ENCODE assay signal across 1 cellular context in the genomic region with DNA sequence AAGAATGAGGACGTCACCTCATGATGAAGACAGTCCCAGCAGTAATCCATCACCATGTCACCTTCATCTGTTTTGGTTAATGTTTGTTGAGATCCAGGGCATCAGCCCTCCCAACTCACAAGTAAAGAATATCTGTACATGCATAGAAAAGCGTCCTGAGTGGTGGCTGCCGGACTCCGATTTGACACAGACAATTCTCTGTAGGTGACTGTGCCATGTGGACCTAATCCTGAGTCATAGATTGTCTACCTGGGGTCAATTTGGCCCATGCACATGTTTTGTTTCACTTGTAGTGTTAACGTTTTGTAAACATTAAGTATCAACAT.
TF ChIP-seq lines count a peak whose summit lies in the region.

No MANE protein-coding gene starts in this region.

TF ChIP-seq in GM23338, 12 proteins besides CTCF, POLR2A, EP300 and RAD21 (continued from another document):
- TF ChIP-seq, protein P1, sequence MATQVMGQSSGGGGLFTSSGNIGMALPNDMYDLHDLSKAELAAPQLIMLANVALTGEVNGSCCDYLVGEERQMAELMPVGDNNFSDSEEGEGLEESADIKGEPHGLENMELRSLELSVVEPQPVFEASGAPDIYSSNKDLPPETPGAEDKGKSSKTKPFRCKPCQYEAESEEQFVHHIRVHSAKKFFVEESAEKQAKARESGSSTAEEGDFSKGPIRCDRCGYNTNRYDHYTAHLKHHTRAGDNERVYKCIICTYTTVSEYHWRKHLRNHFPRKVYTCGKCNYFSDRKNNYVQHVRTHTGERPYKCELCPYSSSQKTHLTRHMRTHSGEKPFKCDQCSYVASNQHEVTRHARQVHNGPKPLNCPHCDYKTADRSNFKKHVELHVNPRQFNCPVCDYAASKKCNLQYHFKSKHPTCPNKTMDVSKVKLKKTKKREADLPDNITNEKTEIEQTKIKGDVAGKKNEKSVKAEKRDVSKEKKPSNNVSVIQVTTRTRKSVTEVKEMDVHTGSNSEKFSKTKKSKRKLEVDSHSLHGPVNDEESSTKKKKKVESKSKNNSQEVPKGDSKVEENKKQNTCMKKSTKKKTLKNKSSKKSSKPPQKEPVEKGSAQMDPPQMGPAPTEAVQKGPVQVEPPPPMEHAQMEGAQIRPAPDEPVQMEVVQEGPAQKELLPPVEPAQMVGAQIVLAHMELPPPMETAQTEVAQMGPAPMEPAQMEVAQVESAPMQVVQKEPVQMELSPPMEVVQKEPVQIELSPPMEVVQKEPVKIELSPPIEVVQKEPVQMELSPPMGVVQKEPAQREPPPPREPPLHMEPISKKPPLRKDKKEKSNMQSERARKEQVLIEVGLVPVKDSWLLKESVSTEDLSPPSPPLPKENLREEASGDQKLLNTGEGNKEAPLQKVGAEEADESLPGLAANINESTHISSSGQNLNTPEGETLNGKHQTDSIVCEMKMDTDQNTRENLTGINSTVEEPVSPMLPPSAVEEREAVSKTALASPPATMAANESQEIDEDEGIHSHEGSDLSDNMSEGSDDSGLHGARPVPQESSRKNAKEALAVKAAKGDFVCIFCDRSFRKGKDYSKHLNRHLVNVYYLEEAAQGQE (IDR thresholded peaks at IDR 0.05; ENCODE audit: unreplicated experiment): no peak
